21 cellular contexts compared by ENCODE assay signal in the genomic region with DNA sequence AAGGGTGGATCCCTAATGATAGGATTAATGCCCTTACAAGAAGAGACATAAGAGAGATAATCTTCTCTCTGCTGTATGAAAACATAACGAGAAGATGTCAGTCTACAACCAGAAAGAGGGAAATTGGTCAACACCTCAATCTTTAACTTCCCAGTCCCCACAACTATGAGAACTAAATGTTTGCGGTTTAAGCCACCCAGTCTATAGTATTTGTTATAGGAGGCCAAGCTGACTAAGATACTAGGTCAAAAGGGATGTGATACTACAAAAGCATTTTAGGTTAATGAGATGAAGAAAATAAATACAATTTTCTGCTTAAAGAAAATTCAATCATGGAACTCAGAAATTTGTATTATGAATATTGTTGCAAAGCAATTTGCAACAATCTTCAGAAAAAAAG. TPM values are rescaled to one million over a fixed set of nuclear protein-coding genes. Genes with fewer than 3 reads are reported as not detected.
"Had no signal": no experiment of that assay in that cellular context is flagged by ENCODE, and none has a peak within 500 bp of the region (broad histone marks: within the 10 kb centered on the region; RNA-seq: fewer than 3 reads in every experiment).

No MANE protein-coding gene starts in this region.

- H3K4me1 ChIP-seq: esophagus muscularis mucosa, gastroesophageal sphincter, sigmoid colon, stomach, transverse colon had no signal

- H3K27me3 ChIP-seq: esophagus muscularis mucosa, gastroesophageal sphincter, sigmoid colon, transverse colon had no signal

- H3K9me3 ChIP-seq: esophagus muscularis mucosa, gastroesophageal sphincter, mucosa of descending colon, sigmoid colon, thoracic aorta, transverse colon had no signal

- H3K4me3 Mint-ChIP-seq: dendritic cell treated with granulocyte-macrophage colony-stimulating factor and Interleukin-4, amounts not matched to agents 40 ng/mL and 50 ng/mL, for 4 days; effector memory CD8-positive, alpha-beta T cell; naive thymus-derived CD8-positive, alpha-beta T cell; neural crest cell had no signal

- H3K27ac ChIP-seq: epithelial cell of prostate, esophagus muscularis mucosa, gastroesophageal sphincter, sigmoid colon, skin epidermis, stomach, thoracic aorta, transverse colon had no signal

- H3K36me3 Mint-ChIP-seq: naive thymus-derived CD8-positive, alpha-beta T cell had no signal

- H3K27ac Mint-ChIP-seq: dendritic cell treated with granulocyte-macrophage colony-stimulating factor and Interleukin-4, amounts not matched to agents 40 ng/mL and 50 ng/mL, for 4 days; effector memory CD8-positive, alpha-beta T cell; naive thymus-derived CD8-positive, alpha-beta T cell had no signal

- ATAC-seq: effector memory CD8-positive, alpha-beta T cell; gastroesophageal sphincter; left lobe of liver; mucosa of descending colon; naive thymus-derived CD8-positive, alpha-beta T cell had no signal

- H3K9me3 Mint-ChIP-seq: dendritic cell treated with granulocyte-macrophage colony-stimulating factor and Interleukin-4, amounts not matched to agents 40 ng/mL and 50 ng/mL, for 4 days; effector memory CD8-positive, alpha-beta T cell; naive thymus-derived CD8-positive, alpha-beta T cell had no signal

- H3K27me3 Mint-ChIP-seq: dendritic cell treated with granulocyte-macrophage colony-stimulating factor and Interleukin-4, amounts not matched to agents 40 ng/mL and 50 ng/mL, for 4 days had no signal

- H3K4me3 ChIP-seq: esophagus muscularis mucosa, gastroesophageal sphincter, mucosa of descending colon, sigmoid colon, skin epidermis, stomach, thoracic aorta, transverse colon had no signal

- H3K36me3 ChIP-seq: esophagus muscularis mucosa, gastroesophageal sphincter, sigmoid colon, stomach, thoracic aorta, transverse colon had no signal

- DNase-seq: effector memory CD8-positive, alpha-beta T cell; glutamatergic neuron; islet precursor cell; mammary epithelial cell; mucosa of descending colon; naive thymus-derived CD8-positive, alpha-beta T cell; posterior cingulate gyrus; sigmoid colon; stimulated activated CD4-positive, alpha-beta T cell treated with anti-CD3 and anti-CD28 coated beads, Interleukin-12 subunit alpha, Interleukin-12 subunit beta, amount 100 ng/mL, for 4 hours; stimulated activated naive CD4-positive, alpha-beta T cell; stomach; transverse colon had no signal

RNA-seq across cellular contexts. Expression of gene LHFPL1, which starts 55.4 kb away (rescaled TPM):
- total RNA-seq: esophagus muscularis mucosa, left lobe of liver, mammary epithelial cell, mesenteric fat pad, stomach had no signal
- polyA plus RNA-seq: mammary epithelial cell had no signal
